Comparison of ENCODE assay signal across 11 cellular contexts in the genomic region with DNA sequence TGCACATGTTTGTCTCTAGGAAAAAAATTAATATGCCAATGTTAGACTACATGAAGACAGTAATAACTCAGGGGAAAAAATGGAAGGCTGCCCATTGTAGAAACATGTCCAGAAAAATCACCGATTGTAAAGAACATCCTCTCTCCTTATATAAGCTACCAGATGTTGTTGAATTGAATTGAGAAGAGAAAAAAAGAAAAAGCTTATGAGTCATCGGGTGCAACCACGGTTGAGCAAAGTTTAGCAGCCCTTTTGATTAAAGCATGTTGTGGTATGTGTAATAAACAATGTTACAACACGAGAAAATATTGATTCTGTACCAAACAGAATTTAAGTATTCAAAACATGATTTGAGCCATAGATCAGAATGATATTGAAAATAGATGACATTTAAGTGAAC.
DNase-seq lines count a peak whose midpoint lies in the region; ATAC-seq and TF ChIP-seq lines count a peak whose summit lies in the region.
"Had no signal": no experiment of that assay in that cellular context is flagged by ENCODE, and none has a peak within 500 bp of the region (broad histone marks: within the 10 kb centered on the region; RNA-seq: fewer than 3 reads in every experiment).

No MANE protein-coding gene starts in this region.

- intact Hi-C loops in vagina (cut with DNase I): no loop called here

- TF ChIP-seq CTCF in vagina (IDR thresholded peaks at IDR 0.05) (no peak), glutamatergic neuron (IDR thresholded peaks at IDR 0.05; ENCODE audit: partially characterized antibody, unreplicated experiment) (no peak)

- H3K4me3 ChIP-seq in vagina: no peak overlapping the region

- H3K4me3 Mint-ChIP-seq in stimulated activated naive CD8-positive, alpha-beta T cell treated with anti-CD3 and anti-CD28 coated beads, Interleukin-15, Interleukin-2, amounts not matched to agents 100 ng/mL and 50 ng/mL, for 24 hours: peak overlapping the region; percentile 12
- H3K4me3 Mint-ChIP-seq in glutamatergic neuron (ENCODE audit: unreplicated experiment): no peak overlapping the region
- H3K4me3 Mint-ChIP-seq: activated B cell treated with CpG ODN at 0.5 μM for 24 hours had no signal

- H3K27ac Mint-ChIP-seq in stimulated activated naive CD8-positive, alpha-beta T cell treated with anti-CD3 and anti-CD28 coated beads, Interleukin-15, Interleukin-2, amounts not matched to agents 100 ng/mL and 50 ng/mL, for 24 hours: no peak overlapping the region
- no peak overlapping the region for H3K27ac Mint-ChIP-seq in glutamatergic neuron (ENCODE audit: unreplicated experiment)
- H3K27ac Mint-ChIP-seq: activated B cell treated with CpG ODN at 0.5 μM for 24 hours had no signal

- DNase-seq in stimulated activated naive CD8-positive, alpha-beta T cell treated with anti-CD3 and anti-CD28 coated beads, Interleukin-15, Interleukin-2, amounts not matched to agents 100 U/mL and 50 U/mL, for 24 hours: no peak
- DNase-seq in SK-MEL-5 (ENCODE audit: low read depth, low spot score) (peak; percentile 32), fibroblast of gingiva (ENCODE audit: low read depth) (peak; percentile 78), vagina (ENCODE audit: extremely low spot score in 2 of 2) (no peak), glutamatergic neuron (no peak)
- DNase-seq: activated B cell treated with CpG ODN at 0.5 μM for 24 hours, GDM1 had no signal

- no peak for TF ChIP-seq POLR2A in vagina (IDR thresholded peaks at IDR 0.05)

- in situ Hi-C loops in SK-MEL-5 (cut with HindIII; ENCODE audit: low pct_unique_long_range_greater_than_20kb, low sequenced_read_pairs): no loop called here

- no peak for ATAC-seq in stimulated activated naive CD8-positive, alpha-beta T cell treated with anti-CD3 and anti-CD28 coated beads, Interleukin-15, Interleukin-2, amounts not matched to agents 100 U/mL and 50 U/mL, for 24 hours
- ATAC-seq in HG03280 (IDR thresholded peaks at IDR 0.05; ENCODE audit: unreplicated experiment) (no peak), GM19035 (IDR thresholded peaks at IDR 0.05; ENCODE audit: unreplicated experiment) (no peak)

- H3K36me3 Mint-ChIP-seq in stimulated activated naive CD8-positive, alpha-beta T cell treated with anti-CD3 and anti-CD28 coated beads, Interleukin-15, Interleukin-2, amounts not matched to agents 100 ng/mL and 50 ng/mL, for 24 hours (ENCODE audit: low read depth): no peaks in the 10 kb centered on the region
- H3K36me3 Mint-ChIP-seq in glutamatergic neuron (ENCODE audit: unreplicated experiment): no peaks in the 10 kb centered on the region

- H3K27me3 ChIP-seq in vagina: no peaks in the 10 kb centered on the region
- H3K27me3 ChIP-seq: neutrophil had no signal

- peaks cover 42% of the 10 kb centered on the region for H3K4me1 Mint-ChIP-seq in stimulated activated naive CD8-positive, alpha-beta T cell treated with anti-CD3 and anti-CD28 coated beads, Interleukin-15, Interleukin-2, amounts not matched to agents 100 ng/mL and 50 ng/mL, for 24 hours (ENCODE audit: low read depth)
- no peaks in the 10 kb centered on the region for H3K4me1 Mint-ChIP-seq in glutamatergic neuron (ENCODE audit: low read depth, unreplicated experiment)

- H3K27ac ChIP-seq in vagina: peak overlapping the region; percentile 32
- H3K27ac ChIP-seq: neutrophil had no signal

- peaks cover 17% of the 10 kb centered on the region for H3K4me1 ChIP-seq in vagina

- H3K27me3 Mint-ChIP-seq in stimulated activated naive CD8-positive, alpha-beta T cell treated with anti-CD3 and anti-CD28 coated beads, Interleukin-15, Interleukin-2, amounts not matched to agents 100 ng/mL and 50 ng/mL, for 24 hours: no peaks in the 10 kb centered on the region
- H3K27me3 Mint-ChIP-seq in glutamatergic neuron (ENCODE audit: unreplicated experiment): no peaks in the 10 kb centered on the region
- H3K27me3 Mint-ChIP-seq: activated B cell treated with CpG ODN at 0.5 μM for 24 hours had no signal

- no peaks in the 10 kb centered on the region for H3K9me3 Mint-ChIP-seq in stimulated activated naive CD8-positive, alpha-beta T cell treated with anti-CD3 and anti-CD28 coated beads, Interleukin-15, Interleukin-2, amounts not matched to agents 100 ng/mL and 50 ng/mL, for 24 hours
- H3K9me3 Mint-ChIP-seq in glutamatergic neuron (ENCODE audit: unreplicated experiment): no peaks in the 10 kb centered on the region
- H3K9me3 Mint-ChIP-seq: activated B cell treated with CpG ODN at 0.5 μM for 24 hours had no signal

- H3K36me3 ChIP-seq in vagina: no peaks in the 10 kb centered on the region
- H3K36me3 ChIP-seq: neutrophil had no signal

- no peaks in the 10 kb centered on the region for H3K9me3 ChIP-seq in vagina
- H3K9me3 ChIP-seq: neutrophil had no signal

Comparison
In these comparisons a context has a peak if more than half of its experiments do, and no peak if none do; other contexts are left out.
1. DNase-seq: peak in SK-MEL-5 (single experiment) and fibroblast of gingiva (single experiment); none in stimulated activated naive CD8-positive, alpha-beta T cell treated with anti-CD3 and anti-CD28 coated beads, Interleukin-15, Interleukin-2, amounts not matched to agents 100 U/mL and 50 U/mL, for 24 hours (single experiment), vagina (0 of 2) and glutamatergic neuron (single experiment).